28 cellular contexts compared by ENCODE assay signal in genomic region chr14:90488256-90488655, GRCh38.
"Had no signal": no experiment of that assay in that cellular context is flagged by ENCODE, and none has a peak within 500 bp of the region (broad histone marks: within the 10 kb centered on the region; RNA-seq: fewer than 3 reads in every experiment).

No MANE protein-coding gene starts in this region.

- H3K4me3 ChIP-seq: neural progenitor cell, ovary, psoas muscle, right lobe of liver, sigmoid colon, suprapubic skin, testis, tibial artery, transverse colon, upper lobe of left lung, uterus had no signal

- H3K27me3 Mint-ChIP-seq: stimulated activated naive CD8-positive, alpha-beta T cell treated with anti-CD3 and anti-CD28 coated beads, Interleukin-15, amount 100 ng/mL, for 72 hours had no signal

- DNase-seq: naive thymus-derived CD4-positive, alpha-beta T cell; natural killer cell; ovary; posterior cingulate gyrus; psoas muscle; right cardiac atrium; sigmoid colon; small intestine; stimulated activated CD4-positive, alpha-beta T cell treated with anti-CD3 and anti-CD28 coated beads, Interleukin-12 subunit alpha, Interleukin-12 subunit beta, amount 100 ng/mL, for 4 hours; stimulated activated CD4-positive, alpha-beta T cell treated with anti-CD3 and anti-CD28 coated beads, Interleukin-1b, Interleukin-23, amount 100 ng/mL, for 48 hours; stimulated activated CD4-positive, alpha-beta T cell treated with anti-CD3 and anti-CD28 coated beads, Interleukin-4, amount 100 ng/mL, for 1 hour; stimulated activated CD4-positive, alpha-beta T cell treated with anti-CD3 and anti-CD28 coated beads, Interleukin-4, amount 100 ng/mL, for 4 hours; stimulated activated CD8-positive, alpha-beta memory T cell treated with anti-CD3 and anti-CD28 coated beads, Interleukin-4, amount 100 ng/mL, for 48 hours; stimulated activated naive CD4-positive, alpha-beta T cell; stimulated activated naive CD8-positive, alpha-beta T cell treated with anti-CD3 and anti-CD28 coated beads, Interleukin-15, amount 100 ng/mL, for 72 hours; stimulated activated naive CD8-positive, alpha-beta T cell treated with anti-CD3 and anti-CD28 coated beads, Interleukin-15, Interleukin-2, amounts not matched to agents 100 U/mL and 50 U/mL, for 24 hours; substantia nigra; testis; transverse colon; upper lobe of left lung; uterus had no signal

- H3K27ac ChIP-seq: neural progenitor cell, ovary, psoas muscle, right lobe of liver, sigmoid colon, suprapubic skin, testis, tibial artery, transverse colon, upper lobe of left lung, uterus had no signal

- H3K27me3 ChIP-seq: neural progenitor cell, ovary, right lobe of liver, sigmoid colon, testis, transverse colon, upper lobe of left lung, uterus had no signal

- H3K4me1 Mint-ChIP-seq: stimulated activated memory B cell treated with anti-CD40 and anti-IgM and Interleukin-4, amounts not matched to agents 10 μg/mL and 1 μg/mL and 100 μg/mL, for 72 hours had no signal

- H3K36me3 Mint-ChIP-seq: naive thymus-derived CD4-positive, alpha-beta T cell; natural killer cell; neural progenitor cell; stimulated activated memory B cell treated with anti-CD40 and anti-IgM and Interleukin-4, amounts not matched to agents 10 μg/mL and 1 μg/mL and 100 μg/mL, for 72 hours had no signal

- H3K9me3 ChIP-seq: ovary, psoas muscle, right lobe of liver, sigmoid colon, suprapubic skin, testis, tibial artery, transverse colon, upper lobe of left lung, uterus had no signal

- H3K9me3 Mint-ChIP-seq: natural killer cell; nephron; stimulated activated naive CD8-positive, alpha-beta T cell treated with anti-CD3 and anti-CD28 coated beads, Interleukin-15, amount 100 ng/mL, for 72 hours had no signal

- H3K27ac Mint-ChIP-seq: naive thymus-derived CD4-positive, alpha-beta T cell; natural killer cell; nephron; progenitor cell of endocrine pancreas; stimulated activated memory B cell treated with anti-CD40 and anti-IgM and Interleukin-4, amounts not matched to agents 10 μg/mL and 1 μg/mL and 100 μg/mL, for 72 hours had no signal

- ATAC-seq: naive thymus-derived CD4-positive, alpha-beta T cell; natural killer cell; psoas muscle; right cardiac atrium; right lobe of liver; stimulated activated memory B cell treated with anti-CD40 and anti-IgM and Interleukin-4, amounts not matched to agents 10 μg/mL and 1 μg/mL and 100 μg/mL, for 72 hours; stimulated activated naive CD8-positive, alpha-beta T cell treated with anti-CD3 and anti-CD28 coated beads, Interleukin-15, amount 100 ng/mL, for 72 hours; stimulated activated naive CD8-positive, alpha-beta T cell treated with anti-CD3 and anti-CD28 coated beads, Interleukin-15, Interleukin-2, amounts not matched to agents 100 U/mL and 50 U/mL, for 24 hours had no signal

- H3K36me3 ChIP-seq: neural progenitor cell, ovary, right lobe of liver, sigmoid colon, suprapubic skin, tibial artery, transverse colon, upper lobe of left lung, uterus had no signal

- H3K4me3 Mint-ChIP-seq: naive thymus-derived CD4-positive, alpha-beta T cell; natural killer cell; nephron; neural progenitor cell; stimulated activated memory B cell treated with anti-CD40 and anti-IgM and Interleukin-4, amounts not matched to agents 10 μg/mL and 1 μg/mL and 100 μg/mL, for 72 hours; stimulated activated naive CD8-positive, alpha-beta T cell treated with anti-CD3 and anti-CD28 coated beads, Interleukin-15, amount 100 ng/mL, for 72 hours had no signal

- H3K4me1 ChIP-seq: psoas muscle, right lobe of liver had no signal
